In genomic region chr15:96327155-96327741, GRCh38 we compare ENCODE assay signal across 9 cellular contexts. TPM values are rescaled to one million over a fixed set of nuclear protein-coding genes. Genes with fewer than 3 reads are reported as not detected.
A peak's percentile ranks its signal among the peaks of the same experiment; 100 is the strongest.
DNase-seq lines count a peak whose midpoint lies in the region; ATAC-seq, FAIRE-seq and TF ChIP-seq lines count a peak whose summit lies in the region.
"Had no signal": no experiment of that assay in that cellular context is flagged by ENCODE, and none has a peak within 500 bp of the region (broad histone marks: within the 10 kb centered on the region; RNA-seq: fewer than 3 reads in every experiment).

No MANE protein-coding gene starts in this region.

- peaks cover 27% of the 10 kb centered on the region for H3K4me1 ChIP-seq in keratinocyte (ENCODE audit: control insufficient read depth, extremely low read depth, insufficient read depth, low read length)

- no peak for ATAC-seq in HG02763 (IDR thresholded peaks at IDR 0.05; ENCODE audit: unreplicated experiment)

- H3K4me3 ChIP-seq in keratinocyte (ENCODE audit: control insufficient read depth in 2 of 3, extremely low read depth in 1 of 3, insufficient read depth in 2 of 3, low read depth in 1 of 3, low read length in 3 of 3), result peak overlapping the region; percentile 84 to 97 (median 86)

- peak overlapping the region; percentile 85 to 99 (median 98) for H3K27ac Mint-ChIP-seq in brain
- H3K27ac Mint-ChIP-seq: T-helper 1 cell treated with Interleukin-12 subunit alpha and Interleukin-12 subunit beta and Interleukin-4 antibody, amounts not matched to agents 30 μg/mL and 1 μg/mL, for 36 hours had no signal

- TF ChIP-seq POLR2A in H54 (IDR thresholded peaks at IDR 0.05; ENCODE audit: low read depth, low read length), result no peak

- H3K27me3 ChIP-seq in keratinocyte (ENCODE audit: control insufficient read depth, extremely low read depth, insufficient read depth, low read length), result peaks cover under 1% of the 10 kb centered on the region

- H3K79me2 ChIP-seq in keratinocyte (ENCODE audit: control insufficient read depth, insufficient read depth, low read length), result peaks cover 45% of the 10 kb centered on the region

- H3K36me3 Mint-ChIP-seq in brain, result peaks cover 4% of the 10 kb centered on the region

- dilution Hi-C loops in keratinocyte (cut with MboI; ENCODE audit: extremely low pct_ligation_motif_present, low sequenced_read_pairs), result no loop called here

- H3K36me3 ChIP-seq in keratinocyte (ENCODE audit: control insufficient read depth in 2 of 2, extremely low read depth in 1 of 2, insufficient read depth in 2 of 2, low read length in 2 of 2), result no peaks in the 10 kb centered on the region

- H3K4me1 Mint-ChIP-seq in brain, result peaks cover 54% of the 10 kb centered on the region

- H3K9me3 ChIP-seq in keratinocyte (ENCODE audit: control insufficient read depth, low read depth, low read length), result no peaks in the 10 kb centered on the region

- FAIRE-seq in H54 (lab: Jason Lieb, UNC) (no peak), keratinocyte (lab: Jason Lieb, UNC) (peak; percentile 61)

- H3K9me1 ChIP-seq in keratinocyte (ENCODE audit: control insufficient read depth, extremely low read depth, insufficient read depth, low read length), result no peaks in the 10 kb centered on the region

- peak overlapping the region; percentile 74 for H3K9ac ChIP-seq in keratinocyte (ENCODE audit: control insufficient read depth, extremely low read depth, insufficient read depth, low read length)

- peak; percentile 7 for DNase-seq in COLO668 (lab: John Stamatoyannopoulos, UW; ENCODE audit: unreplicated experiment)
- DNase-seq in H54 (ENCODE audit: insufficient read length, low spot score), result peak; percentile 71
- peak; percentile 35 for DNase-seq in NCI-H345 treated with DMSO at 0.1 percent for 48 hours (lab: John Stamatoyannopoulos, UW; ENCODE audit: unreplicated experiment)
- no peak for DNase-seq in keratinocyte (ENCODE audit: low read depth, low spot score)
- DNase-seq in substantia nigra (lab: John Stamatoyannopoulos, UW), result peak in 1 of 49 donors; percentile 27
- no peak for DNase-seq in GM19238 (ENCODE audit: insufficient read length, low spot score)

- H3K27me3 Mint-ChIP-seq in brain, result peaks cover 87% of the 10 kb centered on the region

- peaks cover 0 to 3% (median 0%) of the 10 kb centered on the region in 5 experiments for H3K9me3 Mint-ChIP-seq in brain
- H3K9me3 Mint-ChIP-seq: T-helper 1 cell treated with Interleukin-12 subunit alpha and Interleukin-12 subunit beta and Interleukin-4 antibody, amounts not matched to agents 30 μg/mL and 1 μg/mL, for 36 hours had no signal

- peak overlapping the region; percentile 89 for H2AFZ ChIP-seq in keratinocyte (ENCODE audit: control insufficient read depth, low read length)

- H3K4me3 Mint-ChIP-seq in brain, result peak overlapping the region; percentile 92 to 96 (median 94)

- peak overlapping the region; percentile 80 for H3K27ac ChIP-seq in keratinocyte (ENCODE audit: control insufficient read depth, insufficient read depth, low read length)
- peak overlapping the region; percentile 7 for H3K27ac ChIP-seq in substantia nigra (ENCODE audit: low read depth, low read length, poor library complexity, severe bottlenecking)

- H3K4me2 ChIP-seq in keratinocyte (ENCODE audit: control insufficient read depth, extremely low read depth, insufficient read depth, low read depth, low read length), result peak overlapping the region; percentile 98

- no peaks in the 10 kb centered on the region for H4K20me1 ChIP-seq in keratinocyte (ENCODE audit: control insufficient read depth, extremely low read depth, insufficient read depth, low read length)

- TF ChIP-seq CTCF in brain (conservative IDR thresholded peaks at IDR 0.05) (peak; percentile 74 to 76), keratinocyte (optimal IDR thresholded peaks at IDR 0.05 in 1 of 3, IDR thresholded peaks at IDR 0.05 in 1 of 3, conservative IDR thresholded peaks at IDR 0.05 in 1 of 3; ENCODE audit: extremely low read depth in 1 of 3, insufficient read depth in 2 of 3, low read length in 3 of 3) (peak in 2 of 3 experiments; percentile 61 to 79)

RNA-seq across cellular contexts. Expression of gene NR2F2, which starts 3.3 kb away (rescaled TPM):
- 60.4 TPM for polyA plus RNA-seq in brain (ENCODE audit: insufficient read depth, low read depth, low replicate concordance)
- 19.5 to 27.2 TPM (median 20.1 TPM) in 3 replicates for polyA plus RNA-seq in keratinocyte
- polyA plus RNA-seq in keratinocyte (2011; ENCODE audit: low read depth), result 9.7 TPM
- polyA plus RNA-seq in keratinocyte (2011; cell fraction: cytosol; rRNA removed), result 26.1 and 26.9 TPM in 2 replicates
- 40.5 and 46.0 TPM in 2 replicates for polyA plus RNA-seq in keratinocyte (2011; cell fraction: nucleus; rRNA removed)
- polyA plus RNA-seq in keratinocyte (2012; ENCODE audit: low replicate concordance), result 17.2 and 43.5 TPM in 2 replicates
- 12.0 to 19.7 TPM (median 19.2 TPM) in 3 replicates for polyA minus RNA-seq in keratinocyte
- 38.4 TPM for polyA minus RNA-seq in keratinocyte (2011; cell fraction: cytosol; rRNA and poly(A)+ RNA removed)
- polyA minus RNA-seq in keratinocyte (2011; cell fraction: nucleus; rRNA and poly(A)+ RNA removed), result 24.0 and 24.7 TPM in 2 replicates

Comparison
In these comparisons a context has a peak if more than half of its experiments do, and no peak if none do; other contexts are left out.
1. DNase-seq: peak in COLO668 (single experiment), H54 (single experiment) and NCI-H345 treated with DMSO at 0.1 percent for 48 hours (single experiment); none in keratinocyte (single experiment) and GM19238 (single experiment).